Comparison of ENCODE assay signal across 29 cellular contexts in the genomic region with DNA sequence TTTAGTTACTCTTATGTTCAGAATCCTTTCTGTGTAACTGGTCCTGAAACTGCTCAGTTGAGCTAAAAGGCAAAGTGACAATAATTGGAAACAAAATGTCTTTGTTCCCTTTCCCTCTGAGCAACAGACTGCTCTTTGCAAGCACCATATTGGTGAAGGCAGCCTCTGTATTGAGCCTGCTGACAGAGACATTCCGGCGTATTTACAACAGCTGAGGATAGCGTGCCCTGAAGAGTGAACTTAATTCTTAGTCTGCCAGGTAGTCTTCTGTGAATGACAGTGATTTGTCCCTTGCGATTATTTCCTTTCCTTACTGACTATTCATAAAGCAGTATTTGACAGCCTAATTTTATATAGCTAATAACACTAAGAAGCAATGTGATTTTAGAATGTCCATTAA.
"Had no signal": no experiment of that assay in that cellular context is flagged by ENCODE, and none has a peak within 500 bp of the region (broad histone marks: within the 10 kb centered on the region; RNA-seq: fewer than 3 reads in every experiment).

No MANE protein-coding gene starts in this region.

- H3K27me3 Mint-ChIP-seq: activated B cell treated with CpG ODN at 0.5 μM for 24 hours; activated CD4-positive, alpha-beta memory T cell treated with anti-CD3 and anti-CD28 coated beads for 36 hours; activated naive CD8-positive, alpha-beta T cell treated with anti-CD3 and anti-CD28 coated beads for 36 hours; T-cell; T-helper 17 cell had no signal

- H3K36me3 ChIP-seq: brain microvascular endothelial cell, MG63, SJSA1 had no signal

- H3K4me3 Mint-ChIP-seq: activated B cell treated with CpG ODN at 0.5 μM for 24 hours; activated CD4-positive, alpha-beta memory T cell treated with anti-CD3 and anti-CD28 coated beads for 36 hours; activated naive CD8-positive, alpha-beta T cell treated with anti-CD3 and anti-CD28 coated beads for 36 hours; T-cell; T-helper 17 cell had no signal

- H3K36me3 Mint-ChIP-seq: activated CD4-positive, alpha-beta memory T cell treated with anti-CD3 and anti-CD28 coated beads for 36 hours; activated naive CD8-positive, alpha-beta T cell treated with anti-CD3 and anti-CD28 coated beads for 36 hours; T-cell had no signal

- H3K4me1 Mint-ChIP-seq: activated B cell treated with CpG ODN at 0.5 μM for 24 hours; activated naive CD8-positive, alpha-beta T cell treated with anti-CD3 and anti-CD28 coated beads for 36 hours; T-cell; T-helper 17 cell had no signal

- H3K4me3 ChIP-seq: MG63, SJSA1 had no signal

- H3K27ac ChIP-seq: brain microvascular endothelial cell, SJSA1, VCaP had no signal

- H3K9me3 Mint-ChIP-seq: activated B cell treated with CpG ODN at 0.5 μM for 24 hours; activated CD4-positive, alpha-beta memory T cell treated with anti-CD3 and anti-CD28 coated beads for 36 hours; activated naive CD8-positive, alpha-beta T cell treated with anti-CD3 and anti-CD28 coated beads for 36 hours had no signal

- DNase-seq: activated B cell treated with CpG ODN at 0.5 μM for 24 hours; activated CD4-positive, alpha-beta memory T cell treated with anti-CD3 and anti-CD28 coated beads for 36 hours; activated CD4-positive, alpha-beta T cell treated with anti-CD3 and anti-CD28 coated beads for 4 hours; activated CD4-positive, alpha-beta T cell treated with anti-CD3 and anti-CD28 coated beads, Interleukin-2, amount 50 U/mL, for 1 hour; activated CD4-positive, CD25-positive, alpha-beta regulatory T cell treated with anti-CD3 and anti-CD28 coated beads, Interleukin-2, amount 50 U/mL, for 72 hours; activated CD8-positive, alpha-beta memory T cell treated with anti-CD3 and anti-CD28 coated beads, Interleukin-2, amount 50 U/mL, for 4 hours; activated effector memory CD4-positive, alpha-beta T cell treated with Interleukin-2 at 50 U/mL for 16 hours; activated naive CD4-positive, alpha-beta T cell treated with anti-CD3 and anti-CD28 coated beads, Interleukin-2, amount 50 U/mL, for 16 hours; activated naive CD8-positive, alpha-beta T cell treated with anti-CD3 and anti-CD28 coated beads for 36 hours; activated T-cell treated with anti-CD3 and anti-CD28 coated beads, Interleukin-2, amount 50 U/mL, for 48 hours; amniotic stem cell; aorta; brain microvascular endothelial cell; Kasumi-1; KG1; MG63; NCI-H1048; NCI-H1105 treated with DMSO at 0.1 percent for 48 hours; NCI-H1436; NCI-H1694; NCI-H1930; NCI-H2081 treated with DMSO at 0.1 percent for 48 hours; NCI-H226; NCI-H524 treated with DMSO at 0.1 percent for 48 hours; SHP77; T-cell; T-helper 17 cell had no signal

- H3K27ac Mint-ChIP-seq: activated B cell treated with CpG ODN at 0.5 μM for 24 hours; activated CD4-positive, alpha-beta memory T cell treated with anti-CD3 and anti-CD28 coated beads for 36 hours; activated naive CD8-positive, alpha-beta T cell treated with anti-CD3 and anti-CD28 coated beads for 36 hours; T-cell; T-helper 17 cell had no signal

- H3K9me3 ChIP-seq: MG63, SJSA1 had no signal

- H3K27me3 ChIP-seq: brain microvascular endothelial cell, MG63, SJSA1 had no signal
